In genomic region chr15:70507772-70508351, GRCh38 we compare ENCODE assay signal across 8 cellular contexts.
DNase-seq lines count a peak whose midpoint lies in the region; ATAC-seq, FAIRE-seq and TF ChIP-seq lines count a peak whose summit lies in the region.

No MANE protein-coding gene starts in this region.

- no peak overlapping the region for H2AFZ ChIP-seq in H1 (ENCODE audit: low read length)

- no peak for DNase-seq in activated naive CD8-positive, alpha-beta T cell treated with anti-CD3 and anti-CD28 coated beads, Interleukin-2, amount 10 ng/mL, durations not matched to agents 7 days and 5 days
- no peak for DNase-seq in activated naive CD8-positive, alpha-beta T cell treated with anti-CD3 and anti-CD28 coated beads for 36 hours
- DNase-seq in OCI-M1 (lab: John Stamatoyannopoulos, UW) (peak; percentile 86), H1 (ENCODE audit: low read depth in 1 of 2, low spot score in 2 of 2) (no peak), stomach (peak; percentile 44)
- DNase-seq in effector CD8-positive, alpha-beta T cell (lab: John Stamatoyannopoulos, UW) = no peak

- H2BK5ac ChIP-seq in H1 (ENCODE audit: low read depth, low read length) = peak overlapping the region; percentile 41; the same call in 1 of the 2 replicates

- H3K4me3 ChIP-seq in H1 (ENCODE audit: extremely low read depth in 1 of 4, insufficient read depth in 2 of 4, low read depth in 3 of 4, low read length in 4 of 4) = no peak overlapping the region
- no peak overlapping the region for H3K4me3 ChIP-seq in stomach

- no peaks in the 10 kb centered on the region for H4K20me1 ChIP-seq in H1 (replicated peaks in 1 of 2; ENCODE audit: control insufficient read depth in 1 of 2, insufficient read depth in 2 of 2, low read length in 2 of 2)

- no peaks in the 10 kb centered on the region for H3K23me2 ChIP-seq in H1 (ENCODE audit: low read depth, low read length)

- H3K4ac ChIP-seq in H1 (replicated peaks; ENCODE audit: insufficient read length, low read depth, low read length) = no peak overlapping the region

- no peak overlapping the region for H2BK15ac ChIP-seq in H1 (ENCODE audit: low read length)

- H3K27me3 Mint-ChIP-seq in activated naive CD8-positive, alpha-beta T cell treated with anti-CD3 and anti-CD28 coated beads, Interleukin-2, amount 10 ng/mL, durations not matched to agents 7 days and 5 days = no peaks in the 10 kb centered on the region
- H3K27me3 Mint-ChIP-seq in activated naive CD8-positive, alpha-beta T cell treated with anti-CD3 and anti-CD28 coated beads for 36 hours = no peaks in the 10 kb centered on the region

- no peak overlapping the region for H4K5ac ChIP-seq in H1 (ENCODE audit: insufficient read length, low read depth, low read length)

- TF ChIP-seq POLR2A in H1 (IDR thresholded peaks at IDR 0.05; ENCODE audit: control extremely low read depth in 1 of 2, low read depth in 2 of 2, low read length in 2 of 2) (no peak), stomach (IDR thresholded peaks at IDR 0.05) (no peak)

- POLR2A ChIA-PET in activated naive CD8-positive, alpha-beta T cell treated with anti-CD3 and anti-CD28 coated beads, Interleukin-2, amount 10 ng/mL, durations not matched to agents 7 days and 5 days (lab: Charles Lee) = interaction anchor here (0.6 to 2.6 kb wide), 5 partner anchors 16 to 366 kb away, joined by 3 to 18 read pairs (median 3); no protein-coding TSS in a partner anchor
- POLR2A ChIA-PET in H1 (lab: Charles Lee; ENCODE audit: partially characterized antibody) = interaction anchor here (0.8 to 1.5 kb wide), 2 partner anchors 10 to 11 kb away, joined by 3 read pairs; no protein-coding TSS in a partner anchor

- FAIRE-seq in H1 (lab: Jason Lieb, UNC) = no peak

- H3K18ac ChIP-seq in H1 (ENCODE audit: extremely low read depth, low read length) = no peak overlapping the region

- peaks cover 52% of the 10 kb centered on the region for H3K4me1 Mint-ChIP-seq in activated naive CD8-positive, alpha-beta T cell treated with anti-CD3 and anti-CD28 coated beads, Interleukin-2, amount 10 ng/mL, durations not matched to agents 7 days and 5 days
- peaks cover 59% of the 10 kb centered on the region for H3K4me1 Mint-ChIP-seq in activated naive CD8-positive, alpha-beta T cell treated with anti-CD3 and anti-CD28 coated beads for 36 hours

- no peak overlapping the region for H3K14ac ChIP-seq in H1 (ENCODE audit: insufficient read length)

- H2AK5ac ChIP-seq in H1 (ENCODE audit: low read depth, low read length) = no peak overlapping the region

- no peak overlapping the region for H3K56ac ChIP-seq in H1 (replicated peaks; ENCODE audit: insufficient read length, low read depth, low read length)

- H3K79me2 ChIP-seq in H1 (ENCODE audit: control insufficient read depth in 1 of 2, insufficient read depth in 2 of 2, low read length in 2 of 2) = no peaks in the 10 kb centered on the region

- no peak overlapping the region for H4K91ac ChIP-seq in H1 (replicated peaks; ENCODE audit: insufficient read length, low read length)

- H3K9ac ChIP-seq in H1 (replicated peaks in 1 of 4; ENCODE audit: extremely low read depth in 1 of 4, low read depth in 3 of 4, low read length in 3 of 4) = no peak overlapping the region

- intact Hi-C loops in stomach (cut with DNase I; ENCODE audit: low total_unique reads) = no loop called here

- peak overlapping the region in 1 of 2 experiments; percentile 8; a peak in 2 of 4 replicates for H3K4me2 ChIP-seq in H1 (ENCODE audit: insufficient read depth in 1 of 2, low read depth in 2 of 2, low read length in 2 of 2)

- peaks cover 18% of the 10 kb centered on the region for H3K9me3 Mint-ChIP-seq in activated naive CD8-positive, alpha-beta T cell treated with anti-CD3 and anti-CD28 coated beads, Interleukin-2, amount 10 ng/mL, durations not matched to agents 7 days and 5 days
- H3K9me3 Mint-ChIP-seq in activated naive CD8-positive, alpha-beta T cell treated with anti-CD3 and anti-CD28 coated beads for 36 hours = peaks cover 33% of the 10 kb centered on the region

- H3K9me3 ChIP-seq in H1 (ENCODE audit: insufficient read depth in 2 of 2, low read depth in 1 of 2, low read length in 1 of 2) (peaks cover 0 to 3% of the 10 kb centered on the region in 2 experiments; a peak in 2 of 4 replicates), stomach (peaks cover 0 to 31% (median 12%) of the 10 kb centered on the region in 4 donors)

- no peak overlapping the region for H2BK120ac ChIP-seq in H1 (replicated peaks; ENCODE audit: low read depth, low read length)

- 93% methylated on average over 1 of the region's 1 CpG; no CpG with 5 or more reads in 1 of the 2 experiments for WGBS in H1 (ENCODE audit: extremely low coverage in 1 of 2, insufficient coverage in 1 of 2, insufficient read length in 1 of 2, insufficient replicate concordance in 2 of 2, low coverage in 1 of 2, low lambda C conversion rate in 2 of 2, missing lambda C conversion rate in 1 of 2), 2 experiments
- 25 to 76% (median 47%) methylated on average over 1 of the region's 1 CpG for WGBS in stomach, 5 donors

- H3K79me1 ChIP-seq in H1 (ENCODE audit: low read depth, low read length) = no peaks in the 10 kb centered on the region

- H3K36me3 ChIP-seq in H1 (ENCODE audit: control insufficient read depth in 2 of 4, insufficient read depth in 4 of 4, low read length in 3 of 4) = no peaks in the 10 kb centered on the region
- no peaks in the 10 kb centered on the region for H3K36me3 ChIP-seq in stomach

- H2BK20ac ChIP-seq in H1 (ENCODE audit: low read length) = no peak overlapping the region

- no peak overlapping the region for H3K4me3 Mint-ChIP-seq in activated naive CD8-positive, alpha-beta T cell treated with anti-CD3 and anti-CD28 coated beads, Interleukin-2, amount 10 ng/mL, durations not matched to agents 7 days and 5 days
- H3K4me3 Mint-ChIP-seq in activated naive CD8-positive, alpha-beta T cell treated with anti-CD3 and anti-CD28 coated beads for 36 hours = no peak overlapping the region

- TF ChIP-seq CTCF in H1 (IDR thresholded peaks at IDR 0.05; ENCODE audit: control extremely low read depth in 1 of 3, insufficient read depth in 1 of 3, low read depth in 1 of 3, low read length in 3 of 3) = no peak
- TF ChIP-seq CTCF in stomach (IDR thresholded peaks at IDR 0.05) = no peak

- TF ChIP-seq RAD21 in H1 (IDR thresholded peaks at IDR 0.05 in 1 of 2, conservative IDR thresholded peaks at IDR 0.05 in 1 of 2; ENCODE audit: low read depth in 2 of 2, low read length in 2 of 2) = no peak

- ATAC-seq in activated naive CD8-positive, alpha-beta T cell treated with anti-CD3 and anti-CD28 coated beads, Interleukin-2, amount 10 ng/mL, durations not matched to agents 7 days and 5 days (ENCODE audit: low read depth) = peak; percentile 32
- ATAC-seq in HG02981 (IDR thresholded peaks at IDR 0.05; ENCODE audit: unreplicated experiment) (no peak), GM19395 (IDR thresholded peaks at IDR 0.05; ENCODE audit: unreplicated experiment) (no peak)

- no peak overlapping the region for H3K27ac Mint-ChIP-seq in activated naive CD8-positive, alpha-beta T cell treated with anti-CD3 and anti-CD28 coated beads, Interleukin-2, amount 10 ng/mL, durations not matched to agents 7 days and 5 days
- no peak overlapping the region for H3K27ac Mint-ChIP-seq in activated naive CD8-positive, alpha-beta T cell treated with anti-CD3 and anti-CD28 coated beads for 36 hours

- CTCF ChIA-PET in H1 (lab: Charles Lee; ENCODE audit: partially characterized antibody) = interaction anchor here (0.8 to 3.5 kb wide), 7 partner anchors 9 to 47 kb away, joined by 3 to 13 read pairs (median 3); no protein-coding TSS in a partner anchor

- H2BK12ac ChIP-seq in H1 (ENCODE audit: low read depth, low read length) = no peak overlapping the region

- no peak for TF ChIP-seq EP300 in H1 (IDR thresholded peaks at IDR 0.05; ENCODE audit: borderline replicate concordance in 1 of 2, low read depth in 2 of 2, low read length in 2 of 2)
- TF ChIP-seq EP300 in stomach (IDR thresholded peaks at IDR 0.05) = no peak

- H3K27ac ChIP-seq in H1 (ENCODE audit: low read depth, low read length) = no peak overlapping the region
- peak overlapping the region in 4 of 5 donors; percentile 18 to 71 (median 40) for H3K27ac ChIP-seq in stomach

- H3K36me3 Mint-ChIP-seq in activated naive CD8-positive, alpha-beta T cell treated with anti-CD3 and anti-CD28 coated beads, Interleukin-2, amount 10 ng/mL, durations not matched to agents 7 days and 5 days = peaks cover 23% of the 10 kb centered on the region
- H3K36me3 Mint-ChIP-seq in activated naive CD8-positive, alpha-beta T cell treated with anti-CD3 and anti-CD28 coated beads for 36 hours = peaks cover 29% of the 10 kb centered on the region

- no peak overlapping the region for H3K23ac ChIP-seq in H1 (ENCODE audit: insufficient read length)

- no peaks in the 10 kb centered on the region for H3K27me3 ChIP-seq in H1 (replicated peaks in 1 of 4; ENCODE audit: control insufficient read depth in 3 of 4, extremely low read depth in 1 of 4, insufficient read depth in 3 of 4, low read length in 3 of 4)
- H3K27me3 ChIP-seq in stomach = no peaks in the 10 kb centered on the region

- H3K4me1 ChIP-seq in H1 (replicated peaks in 1 of 4; ENCODE audit: control insufficient read depth in 3 of 4, insufficient read depth in 4 of 4, low read length in 3 of 4) (peaks cover 9 to 25% (median 20%) of the 10 kb centered on the region in 4 experiments), stomach (peaks cover 28 to 69% (median 36%) of the 10 kb centered on the region in 4 donors)

- no peak overlapping the region for H4K8ac ChIP-seq in H1 (ENCODE audit: extremely low read depth, insufficient read depth, low read length)

TF ChIP-seq in H1, 55 proteins besides CTCF, POLR2A, EP300 and RAD21:
- TF ChIP-seq FOSL1 (IDR thresholded peaks at IDR 0.05; ENCODE audit: insufficient read depth, low read depth, low read length) = no peak
- no peak for TF ChIP-seq HDAC6 (IDR thresholded peaks at IDR 0.05; ENCODE audit: low read depth, low read length)
- no peak for TF ChIP-seq BCL11A (IDR thresholded peaks at IDR 0.05; ENCODE audit: low read depth in 2 of 2, low read length in 2 of 2)
- no peak for TF ChIP-seq JUN (IDR thresholded peaks at IDR 0.05; ENCODE audit: low read depth, low read length)

Comparison
In these comparisons a context has a peak if more than half of its experiments do, and no peak if none do; other contexts are left out.
1. DNase-seq: peak in OCI-M1 (single experiment) and stomach (single experiment); none in activated naive CD8-positive, alpha-beta T cell treated with anti-CD3 and anti-CD28 coated beads, Interleukin-2, amount 10 ng/mL, durations not matched to agents 7 days and 5 days (single experiment), activated naive CD8-positive, alpha-beta T cell treated with anti-CD3 and anti-CD28 coated beads for 36 hours (single experiment), H1 (0 of 2) and effector CD8-positive, alpha-beta T cell (single experiment).